In genomic region chr12:106733660-106734059, GRCh38 we compare ENCODE assay signal across 30 cellular contexts.
"Had no signal": no experiment of that assay in that cellular context is flagged by ENCODE, and none has a peak within 500 bp of the region (broad histone marks: within the 10 kb centered on the region; RNA-seq: fewer than 3 reads in every experiment).

No MANE protein-coding gene starts in this region.

- H3K9me3 Mint-ChIP-seq: activated B cell treated with CpG ODN at 0.5 μM for 24 hours; activated CD4-positive, alpha-beta T cell treated with anti-CD3 and anti-CD28 coated beads, Interleukin-2, amount 10 ng/mL, durations not matched to agents 24 days and 14 days; activated naive CD4-positive, alpha-beta T cell treated with anti-CD3 and anti-CD28 coated beads, Interleukin-2, amount 50 U/mL, for 72 hours; activated naive CD8-positive, alpha-beta T cell treated with anti-CD3 and anti-CD28 coated beads, Interleukin-2, amount 50 U/mL, for 24 hours; activated T-cell treated with anti-CD3 and anti-CD28 coated beads, Interleukin-2, amount 50 U/mL, for 24 hours; activated T-helper 1 cell treated with anti-CD3 and anti-CD28 coated beads, Interleukin-12 subunit alpha, Interleukin-12 subunit beta, Interleukin-2, Interleukin-4 antibody, amounts not matched to agents 30 ng/mL and 10 ng/mL and 1 ng/mL, durations not matched to agents 14 hours and 24 hours and 36 hours; brain had no signal

- H3K4me1 ChIP-seq: ascending aorta, Peyer's patch, SJSA1 had no signal

- H3K27ac Mint-ChIP-seq: activated B cell treated with CpG ODN at 0.5 μM for 24 hours; activated CD4-positive, alpha-beta T cell treated with anti-CD3 and anti-CD28 coated beads, Interleukin-2, amount 10 ng/mL, durations not matched to agents 24 days and 14 days; activated CD8-positive, alpha-beta memory T cell treated with anti-CD3 and anti-CD28 coated beads, Interleukin-2, amount 10 ng/mL, durations not matched to agents 7 days and 5 days; activated naive CD4-positive, alpha-beta T cell treated with anti-CD3 and anti-CD28 coated beads, Interleukin-2, amount 50 U/mL, for 72 hours; activated naive CD8-positive, alpha-beta T cell treated with anti-CD3 and anti-CD28 coated beads, Interleukin-2, amount 50 U/mL, for 24 hours; activated T-cell treated with anti-CD3 and anti-CD28 coated beads, Interleukin-2, amount 50 U/mL, for 24 hours; activated T-helper 1 cell treated with anti-CD3 and anti-CD28 coated beads, Interleukin-12 subunit alpha, Interleukin-12 subunit beta, Interleukin-2, Interleukin-4 antibody, amounts not matched to agents 30 ng/mL and 10 ng/mL and 1 ng/mL, durations not matched to agents 14 hours and 24 hours and 36 hours; brain; T-helper 17 cell had no signal

- H3K27me3 ChIP-seq: ascending aorta, cardiac muscle cell, MG63, Peyer's patch had no signal

- H3K27ac ChIP-seq: ascending aorta, cardiac muscle cell, KMS-11, Peyer's patch, RWPE1, SJSA1 had no signal

- ATAC-seq: activated CD8-positive, alpha-beta memory T cell treated with anti-CD3 and anti-CD28 coated beads, Interleukin-2, amount 10 ng/mL, durations not matched to agents 7 days and 5 days; activated naive CD4-positive, alpha-beta T cell treated with anti-CD3 and anti-CD28 coated beads, Interleukin-2, amount 50 U/mL, for 72 hours; activated naive CD8-positive, alpha-beta T cell treated with anti-CD3 and anti-CD28 coated beads, Interleukin-2, amount 50 U/mL, for 24 hours; T-helper 17 cell had no signal

- H3K36me3 Mint-ChIP-seq: activated CD8-positive, alpha-beta memory T cell treated with anti-CD3 and anti-CD28 coated beads, Interleukin-2, amount 10 ng/mL, durations not matched to agents 7 days and 5 days; activated naive CD4-positive, alpha-beta T cell treated with anti-CD3 and anti-CD28 coated beads, Interleukin-2, amount 50 U/mL, for 72 hours had no signal

- H3K36me3 ChIP-seq: ascending aorta, cardiac muscle cell, MG63, Peyer's patch, SJSA1 had no signal

- H3K9me3 ChIP-seq: ascending aorta, MG63, Peyer's patch, SJSA1 had no signal

- DNase-seq: activated B cell treated with CpG ODN at 0.5 μM for 24 hours; activated CD4-positive, alpha-beta T cell treated with anti-CD3 and anti-CD28 coated beads for 1 hour; activated CD4-positive, alpha-beta T cell treated with anti-CD3 and anti-CD28 coated beads, Interleukin-2, amount 10 ng/mL, durations not matched to agents 24 days and 14 days; activated CD4-positive, alpha-beta T cell treated with anti-CD3 and anti-CD28 coated beads, Interleukin-2, amount 50 U/mL, for 48 hours; activated CD8-positive, alpha-beta memory T cell treated with anti-CD3 and anti-CD28 coated beads, Interleukin-2, amount 10 ng/mL, durations not matched to agents 7 days and 5 days; activated effector memory CD4-positive, alpha-beta T cell treated with Interleukin-2 at 50 U/mL for 16 hours; activated naive CD4-positive, alpha-beta T cell; activated naive CD8-positive, alpha-beta T cell treated with anti-CD3 and anti-CD28 coated beads, Interleukin-2, amount 50 U/mL, for 24 hours; activated T-cell treated with anti-CD3 and anti-CD28 coated beads, Interleukin-2, amount 50 U/mL, for 24 hours; amniotic stem cell; MG63; MV-4-11; NCI-H1105; NCI-H1436; NCI-H187; NCI-H2081; NCI-H446; NCI-H524; Peyer's patch; Right ventricle myocardium superior; T-helper 17 cell; T-helper 9 cell had no signal

- H3K4me3 Mint-ChIP-seq: activated B cell treated with CpG ODN at 0.5 μM for 24 hours; activated CD4-positive, alpha-beta T cell treated with anti-CD3 and anti-CD28 coated beads, Interleukin-2, amount 10 ng/mL, durations not matched to agents 24 days and 14 days; activated CD8-positive, alpha-beta memory T cell treated with anti-CD3 and anti-CD28 coated beads, Interleukin-2, amount 10 ng/mL, durations not matched to agents 7 days and 5 days; activated naive CD8-positive, alpha-beta T cell treated with anti-CD3 and anti-CD28 coated beads, Interleukin-2, amount 50 U/mL, for 24 hours; activated T-cell treated with anti-CD3 and anti-CD28 coated beads, Interleukin-2, amount 50 U/mL, for 24 hours; activated T-helper 1 cell treated with anti-CD3 and anti-CD28 coated beads, Interleukin-12 subunit alpha, Interleukin-12 subunit beta, Interleukin-2, Interleukin-4 antibody, amounts not matched to agents 30 ng/mL and 10 ng/mL and 1 ng/mL, durations not matched to agents 14 hours and 24 hours and 36 hours; brain; T-helper 17 cell had no signal

- H3K4me3 ChIP-seq: ascending aorta, cardiac muscle cell, MG63, Peyer's patch, SJSA1 had no signal

- H3K4me1 Mint-ChIP-seq: activated B cell treated with CpG ODN at 0.5 μM for 24 hours; activated CD8-positive, alpha-beta memory T cell treated with anti-CD3 and anti-CD28 coated beads, Interleukin-2, amount 10 ng/mL, durations not matched to agents 7 days and 5 days; activated naive CD8-positive, alpha-beta T cell treated with anti-CD3 and anti-CD28 coated beads, Interleukin-2, amount 50 U/mL, for 24 hours; brain had no signal

- H3K27me3 Mint-ChIP-seq: activated T-cell treated with anti-CD3 and anti-CD28 coated beads, Interleukin-2, amount 50 U/mL, for 24 hours had no signal
